In genomic region chr15:60534546-60534945, GRCh38 we compare ENCODE assay signal across 18 cellular contexts.
"Had no signal": no experiment of that assay in that cellular context is flagged by ENCODE, and none has a peak within 500 bp of the region (broad histone marks: within the 10 kb centered on the region; RNA-seq: fewer than 3 reads in every experiment).

No MANE protein-coding gene starts in this region.

- FAIRE-seq: frontal cortex, islet of Langerhans, pancreas, TTC549 had no signal

- H3K27me3 ChIP-seq: adrenal gland, cardiac muscle cell, colonic mucosa, pancreas, SJCRH30, thyroid gland had no signal

- H3K36me3 ChIP-seq: adrenal gland, cardiac muscle cell, colonic mucosa, pancreas, thyroid gland had no signal

- H3K36me3 Mint-ChIP-seq: mesothelial cell of epicardium had no signal

- H3K4me3 ChIP-seq: adrenal gland, cardiac muscle cell, colonic mucosa, lung, pancreas, SJCRH30, thyroid gland had no signal

- H3K27ac Mint-ChIP-seq: activated naive CD4-positive, alpha-beta T cell treated with anti-CD3 and anti-CD28 coated beads for 36 hours; activated T-helper 2 cell treated with anti-CD3 and anti-CD28 coated beads, Interferon-gamma antibody, Interleukin-2, Interleukin-4, amounts not matched to agents 10 μg/mL and 5 μg/mL and 100 μg/mL, durations not matched to agents 14 hours and 24 hours and 36 hours; mesothelial cell of epicardium had no signal

- H3K9me3 Mint-ChIP-seq: activated naive CD4-positive, alpha-beta T cell treated with anti-CD3 and anti-CD28 coated beads for 36 hours; activated T-helper 2 cell treated with anti-CD3 and anti-CD28 coated beads, Interferon-gamma antibody, Interleukin-2, Interleukin-4, amounts not matched to agents 10 μg/mL and 5 μg/mL and 100 μg/mL, durations not matched to agents 14 hours and 24 hours and 36 hours; mesothelial cell of epicardium had no signal

- ATAC-seq: activated CD4-positive, CD25-positive, alpha-beta regulatory T cell treated with anti-CD3 and anti-CD28 coated beads, Interleukin-2, amount 50 U/mL, for 24 hours had no signal

- DNase-seq: activated CD4-positive, alpha-beta T cell treated with anti-CD3 and anti-CD28 coated beads, Interleukin-2, amount 50 U/mL, for 4 hours; activated naive CD4-positive, alpha-beta T cell treated with anti-CD3 and anti-CD28 coated beads for 36 hours; colonic mucosa; effector CD4-positive, alpha-beta T cell; pancreas; SJCRH30; stimulated activated CD4-positive, alpha-beta T cell treated with anti-CD3 and anti-CD28 coated beads, Interleukin-1b, Interleukin-23, amount 100 ng/mL, for 48 hours; thyroid gland had no signal

- H3K4me1 ChIP-seq: colonic mucosa, SJCRH30 had no signal

- H3K9me3 ChIP-seq: adrenal gland, colonic mucosa, pancreas, SJCRH30, thyroid gland had no signal

- H3K27ac ChIP-seq: cardiac muscle cell, colonic mucosa, epithelial cell of prostate, pancreas, SJCRH30, thyroid gland had no signal

- H3K4me3 Mint-ChIP-seq: activated naive CD4-positive, alpha-beta T cell treated with anti-CD3 and anti-CD28 coated beads for 36 hours; mesothelial cell of epicardium had no signal
